ENCODE assay signal across 11 cellular contexts in genomic region chr11:65617136-65617850, GRCh38. TPM values are rescaled to one million over a fixed set of nuclear protein-coding genes. Genes with fewer than 3 reads are reported as not detected.
DNase-seq lines count a peak whose midpoint lies in the region; ATAC-seq and TF ChIP-seq lines count a peak whose summit lies in the region.
"Had no signal": no experiment of that assay in that cellular context is flagged by ENCODE, and none has a peak within 500 bp of the region (broad histone marks: within the 10 kb centered on the region; RNA-seq: fewer than 3 reads in every experiment).

No MANE protein-coding gene starts in this region.

- no peak overlapping the region for H3K23ac ChIP-seq in mesendoderm (ENCODE audit: low read length)

- H3K9me3 Mint-ChIP-seq in activated naive CD4-positive, alpha-beta T cell treated with anti-CD3 and anti-CD28 coated beads, Interleukin-2, amount 50 U/mL, for 72 hours = no peaks in the 10 kb centered on the region

- DNase-seq in AG04449 (ENCODE audit: low read depth, low spot score) (no peak), HAP-1 (ENCODE audit: low spot score in 2 of 2) (no peak), mesendoderm (no peak), glomerular visceral epithelial cell (ENCODE audit: extremely low spot score) (no peak), H7 (no peak), testis (no peak), A172 (ENCODE audit: low spot score) (no peak)
- no peak for DNase-seq in activated naive CD4-positive, alpha-beta T cell treated with anti-CD3 and anti-CD28 coated beads, Interleukin-2, amount 50 U/mL, for 72 hours (ENCODE audit: low spot score in 2 of 2)
- DNase-seq: activated CD4-positive, alpha-beta T cell treated with anti-CD3 and anti-CD28 coated beads for 4 hours; effector CD4-positive, alpha-beta T cell; NCI-H748 treated with DMSO at 0.1 percent for 48 hours had no signal

- peaks cover 21% of the 10 kb centered on the region for H3K79me2 ChIP-seq in mesendoderm (ENCODE audit: control insufficient read depth, insufficient read depth, low read length)

- POLR2A ChIA-PET in AG04449 (lab: Yijun Ruan, JAX) = interaction anchor here (0.9 to 1.0 kb wide), 2 partner anchors 14 to 77 kb away, joined by 4 to 5 read pairs; no protein-coding TSS in a partner anchor

- H3K4ac ChIP-seq in mesendoderm (ENCODE audit: low read depth, low read length) = no peak overlapping the region

- peak overlapping the region; percentile 90 for H3K9ac ChIP-seq in mesendoderm (ENCODE audit: low read length)

- no peak overlapping the region for H3K18ac ChIP-seq in mesendoderm (ENCODE audit: low read length)

- in situ Hi-C loops in HAP-1 (cut with MboI; ENCODE audit: low sequenced_read_pairs) = no loop called here

- no peak overlapping the region for H4K5ac ChIP-seq in mesendoderm (ENCODE audit: low read length)

- H3K27ac ChIP-seq in mesendoderm (ENCODE audit: low read depth, low read length) (no peak overlapping the region), testis (no peak overlapping the region)

- WGBS in mesendoderm (ENCODE audit: extremely low coverage, insufficient coverage, low lambda C conversion rate) = no CpG with 5 or more reads among the region's 17 CpGs
- WGBS in testis, 2 donors = 83 to 86% methylated on average over 11 to 17 of the region's 17 CpGs

- H3K27ac Mint-ChIP-seq in activated naive CD4-positive, alpha-beta T cell treated with anti-CD3 and anti-CD28 coated beads, Interleukin-2, amount 50 U/mL, for 72 hours = peak overlapping the region; percentile 89 to 98

- H3K27me3 ChIP-seq in HAP-1 (ENCODE audit: low read depth) = no peaks in the 10 kb centered on the region
- no peaks in the 10 kb centered on the region for H3K27me3 ChIP-seq in mesendoderm (ENCODE audit: insufficient read depth, low read length, poor library complexity)
- no peaks in the 10 kb centered on the region for H3K27me3 ChIP-seq in H7 (ENCODE audit: control insufficient read depth, insufficient read depth, low read length)
- H3K27me3 ChIP-seq in testis = no peaks in the 10 kb centered on the region

- H3K79me1 ChIP-seq in mesendoderm (ENCODE audit: low read length) = peaks cover 24% of the 10 kb centered on the region

- no peak overlapping the region for H3K56ac ChIP-seq in mesendoderm (ENCODE audit: low read length)

- ATAC-seq in activated naive CD4-positive, alpha-beta T cell treated with anti-CD3 and anti-CD28 coated beads, Interleukin-2, amount 50 U/mL, for 72 hours = no peak

- no peak overlapping the region for H3K4me2 ChIP-seq in mesendoderm (ENCODE audit: low read length)

- no peak for TF ChIP-seq CTCF in AG04449 (IDR thresholded peaks at IDR 0.05; ENCODE audit: insufficient read depth, low read length, missing control alignments)
- no peak for TF ChIP-seq CTCF in testis (IDR thresholded peaks at IDR 0.05)

- H3K9me3 ChIP-seq in HAP-1 (no peaks in the 10 kb centered on the region), testis (no peaks in the 10 kb centered on the region)

- H3K4me3 ChIP-seq in AG04449 (ENCODE audit: low read depth, low read length) (peak overlapping the region; percentile 90), HAP-1 (peak overlapping the region; percentile 86), mesendoderm (ENCODE audit: low read length) (no peak overlapping the region), H7 (ENCODE audit: insufficient read depth, low read depth, low read length) (no peak overlapping the region), testis (no peak overlapping the region)

- no peak overlapping the region for H4K8ac ChIP-seq in mesendoderm (ENCODE audit: low read depth, low read length)

- intact Hi-C loops in testis (cut with DNase I; ENCODE audit: low total_unique reads) = no loop called here

- H2AK5ac ChIP-seq in mesendoderm (ENCODE audit: low read length) = no peak overlapping the region

- no peak overlapping the region for H2BK120ac ChIP-seq in mesendoderm (ENCODE audit: low read depth, low read length)

- peaks cover 5% of the 10 kb centered on the region; the same call in 1 of the 2 replicates for H3K4me1 ChIP-seq in HAP-1
- peaks cover 9% of the 10 kb centered on the region for H3K4me1 ChIP-seq in mesendoderm (ENCODE audit: control insufficient read depth, low read depth, low read length)
- peaks cover 27% of the 10 kb centered on the region for H3K4me1 ChIP-seq in testis

- H3K36me3 ChIP-seq in HAP-1 (replicated peaks) (peaks cover 47% of the 10 kb centered on the region), mesendoderm (ENCODE audit: control insufficient read depth, insufficient read depth, low read length) (peaks cover 5% of the 10 kb centered on the region), H7 (replicated peaks; ENCODE audit: control insufficient read depth, insufficient read depth, low read length) (peaks cover 20% of the 10 kb centered on the region), testis (ENCODE audit: low read depth, missing control alignments) (no peaks in the 10 kb centered on the region)

- no peak overlapping the region for H2BK5ac ChIP-seq in mesendoderm (ENCODE audit: low read length)

- peaks cover 26 to 30% of the 10 kb centered on the region in 2 donors for H3K36me3 Mint-ChIP-seq in activated naive CD4-positive, alpha-beta T cell treated with anti-CD3 and anti-CD28 coated beads, Interleukin-2, amount 50 U/mL, for 72 hours

- no peak overlapping the region for H2BK15ac ChIP-seq in mesendoderm (replicated peaks; ENCODE audit: low read depth)

- no peak for TF ChIP-seq POLR2A in testis (IDR thresholded peaks at IDR 0.05)

- CTCF ChIA-PET in AG04449 (lab: Yijun Ruan, JAX) = interaction anchor here (0.8 to 2.5 kb wide), 10 partner anchors 9 to 268 kb away, joined by 3 to 16 read pairs (median 4); partner anchors contain the start of gene SIPA1

RNA-seq across cellular contexts. Expression of gene PCNX3, which starts 1.7 kb away (rescaled TPM):
- 10 to 100 TPM; 34.8 to 48.1 TPM for total RNA-seq in activated naive CD4-positive, alpha-beta T cell treated with anti-CD3 and anti-CD28 coated beads, Interleukin-2, amount 50 U/mL, for 72 hours
- polyA plus RNA-seq in mesendoderm (2013, experiment 1 of 2) = 16.1 TPM
- 16.3 TPM for polyA plus RNA-seq in mesendoderm (2013, experiment 2 of 2)
- 21.7 and 25.9 TPM in 2 replicates for total RNA-seq in H7 (2014; rRNA removed; shearing (Covaris generic))
- total RNA-seq in testis = 10 to 100 TPM; 78.4 to 87.6 TPM
- polyA plus RNA-seq in testis (ENCODE audit: insufficient read depth, low read depth, low replicate concordance) = 61.4 TPM
- total RNA-seq in A172 (2014; rRNA removed; shearing (Covaris generic)) = 19.6 and 20.1 TPM in 2 replicates

RNA-seq across cellular contexts. Expression of gene MAP3K11, which starts 3.3 kb away (rescaled TPM):
- total RNA-seq in activated naive CD4-positive, alpha-beta T cell treated with anti-CD3 and anti-CD28 coated beads, Interleukin-2, amount 50 U/mL, for 72 hours = 10 to 100 TPM; 73.6 to 76.5 TPM
- 21.4 TPM for polyA plus RNA-seq in mesendoderm (2013, experiment 1 of 2)
- polyA plus RNA-seq in mesendoderm (2013, experiment 2 of 2) = 21.4 TPM
- 30.1 and 33.2 TPM in 2 replicates for total RNA-seq in H7 (2014; rRNA removed; shearing (Covaris generic))
- total RNA-seq in testis = 10 to 100 TPM; 68.4 to 75.7 TPM
- polyA plus RNA-seq in testis (ENCODE audit: insufficient read depth, low read depth, low replicate concordance) = 40.7 TPM
- total RNA-seq in A172 (2014; rRNA removed; shearing (Covaris generic)) = 38.2 and 39.2 TPM in 2 replicates

RNA-seq across cellular contexts. Expression of gene SIPA1, which starts 20.6 kb away (rescaled TPM):
- total RNA-seq in activated naive CD4-positive, alpha-beta T cell treated with anti-CD3 and anti-CD28 coated beads, Interleukin-2, amount 50 U/mL, for 72 hours = 100 to 1,000 TPM; 185 to 203 TPM
- polyA plus RNA-seq in mesendoderm (2013, experiment 1 of 2) = 36.3 TPM
- 38.3 TPM for polyA plus RNA-seq in mesendoderm (2013, experiment 2 of 2)
- 52.7 and 65.9 TPM in 2 replicates for total RNA-seq in H7 (2014; rRNA removed; shearing (Covaris generic))
- total RNA-seq in testis = 10 to 100 TPM; 15.2 to 23.5 TPM
- 29.0 TPM for polyA plus RNA-seq in testis (ENCODE audit: insufficient read depth, low read depth, low replicate concordance)
- 10.4 and 19.5 TPM in 2 replicates for total RNA-seq in A172 (2014; rRNA removed; shearing (Covaris generic))

RNA-seq across cellular contexts. Expression of gene KCNK7, which starts 21.7 kb away (rescaled TPM):
- total RNA-seq in activated naive CD4-positive, alpha-beta T cell treated with anti-CD3 and anti-CD28 coated beads, Interleukin-2, amount 50 U/mL, for 72 hours = under 1 TPM; 0.66 to 0.74 TPM
- not detected for polyA plus RNA-seq in mesendoderm (2013, experiment 1 of 2)
- 0.04 TPM for polyA plus RNA-seq in mesendoderm (2013, experiment 2 of 2)
- not detected in 2 replicates for total RNA-seq in H7 (2014; rRNA removed; shearing (Covaris generic))
- 1 to 10 TPM in 1 of 2 donors, under 1 TPM in 1; 0.99 to 2.5 TPM for total RNA-seq in testis
- polyA plus RNA-seq in testis (ENCODE audit: insufficient read depth, low read depth, low replicate concordance) = 0.26 TPM
- 0.86 TPM in 1 of 2 replicates, not detected in the other for total RNA-seq in A172 (2014; rRNA removed; shearing (Covaris generic))

RNA-seq across cellular contexts. Expression of gene EHBP1L1, which starts 41.4 kb away (rescaled TPM):
- total RNA-seq in activated naive CD4-positive, alpha-beta T cell treated with anti-CD3 and anti-CD28 coated beads, Interleukin-2, amount 50 U/mL, for 72 hours = 100 to 1,000 TPM; 101 to 144 TPM
- 1.5 TPM for polyA plus RNA-seq in mesendoderm (2013, experiment 1 of 2)
- polyA plus RNA-seq in mesendoderm (2013, experiment 2 of 2) = 2.7 TPM
- 1.9 and 4.7 TPM in 2 replicates for total RNA-seq in H7 (2014; rRNA removed; shearing (Covaris generic))
- 10 to 100 TPM; 51.0 to 66.8 TPM for total RNA-seq in testis
- polyA plus RNA-seq in testis (ENCODE audit: insufficient read depth, low read depth, low replicate concordance) = 20.5 TPM
- total RNA-seq in A172 (2014; rRNA removed; shearing (Covaris generic)) = 50.1 and 83.3 TPM in 2 replicates

Comparison
In these comparisons a context has a peak if more than half of its experiments do, and no peak if none do; other contexts are left out.
1. H3K4me3 ChIP-seq: peak in AG04449 (single experiment) and HAP-1 (single experiment); none in mesendoderm (single experiment), H7 (single experiment) and testis (0 of 2).